In genomic region chr19:29974701-29975100, GRCh38 we compare ENCODE assay signal across 9 cellular contexts.
"Had no signal": no experiment of that assay in that cellular context is flagged by ENCODE, and none has a peak within 500 bp of the region (broad histone marks: within the 10 kb centered on the region; RNA-seq: fewer than 3 reads in every experiment).

No MANE protein-coding gene starts in this region.

- H3K9me3 Mint-ChIP-seq: H9, HFFc6, IgD-negative memory B cell had no signal

- DNase-seq: GM23248, GOT3, H9, HCEC 1CT, HFFc6, KBM-7 had no signal

- H3K36me3 Mint-ChIP-seq: IgD-negative memory B cell had no signal

- H3K4me3 Mint-ChIP-seq: H9, HFFc6 had no signal

- H3K27me3 Mint-ChIP-seq: IgD-negative memory B cell had no signal

- H3K4me3 ChIP-seq: GM23248 had no signal

- H3K27ac Mint-ChIP-seq: H9, HFFc6, IgD-negative memory B cell had no signal

- ATAC-seq: HepG2 had no signal

- H3K27ac ChIP-seq: GM23248, HL-60 had no signal
